Comparison of ENCODE assay signal across 27 cellular contexts in genomic region chr3:25142609-25143355, GRCh38.
"Had no signal": no experiment of that assay in that cellular context is flagged by ENCODE, and none has a peak within 500 bp of the region (broad histone marks: within the 10 kb centered on the region; RNA-seq: fewer than 3 reads in every experiment).

No MANE protein-coding gene starts in this region.

- DNase-seq: activated CD4-positive, alpha-beta memory T cell treated with anti-CD3 and anti-CD28 coated beads for 36 hours; activated CD4-positive, alpha-beta T cell treated with anti-CD3 and anti-CD28 coated beads, Interleukin-2, amount 10 ng/mL, durations not matched to agents 7 days and 5 days; activated CD8-positive, alpha-beta memory T cell treated with anti-CD3 and anti-CD28 coated beads, Interleukin-2, amount 50 U/mL, for 4 hours; activated gamma-delta T cell treated with Interleukin-2 at 50 U/mL for 16 hours; activated naive CD4-positive, alpha-beta T cell treated with anti-CD3 and anti-CD28 coated beads for 36 hours; activated T-cell treated with anti-CD3 and anti-CD28 coated beads for 4 hours; activated T-cell treated with anti-CD3 and anti-CD28 coated beads, Interleukin-2, amount 50 U/mL, for 4 hours; anterior cingulate cortex; central memory CD4-positive, alpha-beta T cell; MM.1S; MV-4-11; NCI-H1092; NCI-H1436 treated with DMSO at 0.1 percent for 48 hours; NCI-H1694 treated with DMSO at 0.1 percent for 48 hours; NCI-H2029; NCI-H345; NCI-H524 treated with DMSO at 0.1 percent for 48 hours; NCI-H748 treated with DMSO at 0.1 percent for 48 hours; NK-92 treated with Interleukin-12 subunit alpha and Interleukin-12 subunit beta, amount 100 ng/mL, for 24 hours; PC-3; Peyer's patch; RPMI8226; SHP77 treated with DMSO at 0.1 percent for 48 hours; T1000; WERI-Rb-1 had no signal

- H3K4me1 ChIP-seq: Peyer's patch had no signal

- H3K36me3 ChIP-seq: Peyer's patch, WERI-Rb-1 had no signal

- ATAC-seq: activated naive CD4-positive, alpha-beta T cell treated with anti-CD3 and anti-CD28 coated beads, Interleukin-2, amount 50 U/mL, for 72 hours; activated T-cell treated with anti-CD3 and anti-CD28 coated beads, Interleukin-2, amount 50 U/mL, for 4 hours; PC-3 had no signal

- H3K27me3 ChIP-seq: Peyer's patch had no signal

- H3K9ac ChIP-seq: KMS-11 had no signal

- H3K9me3 ChIP-seq: Peyer's patch had no signal

- H3K27ac ChIP-seq: KMS-11, Peyer's patch, WERI-Rb-1 had no signal

- H3K4me3 ChIP-seq: Peyer's patch had no signal
